In the genomic region with DNA sequence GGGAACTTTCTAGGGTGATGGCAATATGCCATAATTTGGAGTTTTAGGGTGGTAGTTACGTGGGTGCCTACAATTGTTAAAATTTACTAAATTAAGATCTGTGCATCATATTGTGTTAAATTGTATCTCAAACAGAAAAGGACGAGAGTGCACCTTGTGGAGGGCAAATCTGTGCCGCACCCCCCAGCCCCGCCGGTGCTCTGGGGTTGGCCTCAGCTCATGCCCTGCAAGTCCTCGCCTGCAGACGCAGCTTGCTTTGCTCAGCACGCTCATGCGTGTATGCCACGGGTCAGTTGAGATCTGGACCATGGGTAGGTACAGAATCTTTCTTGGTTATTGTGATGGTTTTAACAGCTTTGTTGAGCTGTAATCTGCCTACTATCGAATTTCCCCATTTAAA, we compare ENCODE assay signal across 27 cellular contexts. TPM values are rescaled to one million over a fixed set of nuclear protein-coding genes. Genes with fewer than 3 reads are reported as not detected.
"Had no signal": no experiment of that assay in that cellular context is flagged by ENCODE, and none has a peak within 500 bp of the region (broad histone marks: within the 10 kb centered on the region; RNA-seq: fewer than 3 reads in every experiment).

No MANE protein-coding gene starts in this region.

- H3K4me3 ChIP-seq: colonic mucosa, hepatocyte, lower lobe of right lung, neural progenitor cell, right lobe of liver, testis, vagina had no signal

- H3K27ac ChIP-seq: colonic mucosa, epithelial cell of prostate, hepatocyte, lower lobe of right lung, neural progenitor cell, right lobe of liver, testis, vagina had no signal

- H3K36me3 Mint-ChIP-seq: natural killer cell; neural progenitor cell; stimulated activated naive B cell treated with anti-CD40 and anti-IgM and Interleukin-4, amounts not matched to agents 10 μg/mL and 1 μg/mL and 100 μg/mL, for 72 hours; type B pancreatic cell had no signal

- H3K27me3 Mint-ChIP-seq: stimulated activated naive B cell treated with anti-CD40 and anti-IgM and Interleukin-4, amounts not matched to agents 10 μg/mL and 1 μg/mL and 100 μg/mL, for 72 hours had no signal

- H3K4me1 Mint-ChIP-seq: natural killer cell; neural progenitor cell; stimulated activated naive B cell treated with anti-CD40 and anti-IgM and Interleukin-4, amounts not matched to agents 10 μg/mL and 1 μg/mL and 100 μg/mL, for 72 hours had no signal

- H3K27ac Mint-ChIP-seq: activated T-helper 1 cell treated with anti-CD3 and anti-CD28 coated beads, Interleukin-12 subunit alpha, Interleukin-12 subunit beta, Interleukin-2, Interleukin-4 antibody, amounts not matched to agents 30 ng/mL and 10 ng/mL and 1 ng/mL, durations not matched to agents 14 hours and 24 hours and 36 hours; natural killer cell; neural progenitor cell; stimulated activated naive B cell treated with anti-CD40 and anti-IgM and Interleukin-4, amounts not matched to agents 10 μg/mL and 1 μg/mL and 100 μg/mL, for 72 hours; T-helper 2 cell treated with Interferon-gamma antibody and Interleukin-4, amounts not matched to agents 5 μg/mL and 100 μg/mL, for 36 hours; type B pancreatic cell had no signal

- H3K9me3 Mint-ChIP-seq: activated T-helper 1 cell treated with anti-CD3 and anti-CD28 coated beads, Interleukin-12 subunit alpha, Interleukin-12 subunit beta, Interleukin-2, Interleukin-4 antibody, amounts not matched to agents 30 ng/mL and 10 ng/mL and 1 ng/mL, durations not matched to agents 14 hours and 24 hours and 36 hours; natural killer cell; neural progenitor cell; T-helper 2 cell treated with Interferon-gamma antibody and Interleukin-4, amounts not matched to agents 5 μg/mL and 100 μg/mL, for 36 hours had no signal

- H3K36me3 ChIP-seq: colonic mucosa, lower lobe of right lung, neural progenitor cell, right lobe of liver, vagina had no signal

- H3K27me3 ChIP-seq: colonic mucosa, hepatocyte, neural progenitor cell, right lobe of liver, testis, vagina had no signal

- H3K9me3 ChIP-seq: colonic mucosa, lower lobe of right lung, right lobe of liver, testis, vagina had no signal

- H3K4me3 Mint-ChIP-seq: activated T-helper 1 cell treated with anti-CD3 and anti-CD28 coated beads, Interleukin-12 subunit alpha, Interleukin-12 subunit beta, Interleukin-2, Interleukin-4 antibody, amounts not matched to agents 30 ng/mL and 10 ng/mL and 1 ng/mL, durations not matched to agents 14 hours and 24 hours and 36 hours; natural killer cell; neural progenitor cell; stimulated activated naive B cell treated with anti-CD40 and anti-IgM and Interleukin-4, amounts not matched to agents 10 μg/mL and 1 μg/mL and 100 μg/mL, for 72 hours; T-helper 2 cell treated with Interferon-gamma antibody and Interleukin-4, amounts not matched to agents 5 μg/mL and 100 μg/mL, for 36 hours; type B pancreatic cell had no signal

- DNase-seq: activated CD4-positive, alpha-beta T cell treated with anti-CD3 and anti-CD28 coated beads for 4 hours; activated CD4-positive, alpha-beta T cell treated with anti-CD3 and anti-CD28 coated beads, Interleukin-2, amount 50 U/mL, for 4 hours; activated gamma-delta T cell treated with Interleukin-2 at 50 U/mL for 16 hours; activated naive CD4-positive, alpha-beta T cell treated with anti-CD3 and anti-CD28 coated beads, Interleukin-2, amount 50 U/mL, for 16 hours; activated T-cell treated with anti-CD3 and anti-CD28 coated beads, Interleukin-2, amount 50 U/mL, for 1 hour; anterior cingulate cortex; colonic mucosa; effector CD8-positive, alpha-beta T cell; lower lobe of right lung; mesenchymal stem cell; natural killer cell; small intestine; stimulated activated CD4-positive, alpha-beta T cell treated with anti-CD3 and anti-CD28 coated beads, Interleukin-15, amount 100 ng/mL, for 24 hours; stimulated activated CD4-positive, alpha-beta T cell treated with anti-CD3 and anti-CD28 coated beads, Interleukin-2, amount 100 ng/mL, for 24 hours; stimulated activated naive B cell treated with anti-CD40 and anti-IgM and Interleukin-4, amounts not matched to agents 10 μg/mL and 1 μg/mL and 100 μg/mL, for 72 hours; testis had no signal

- ATAC-seq: lower lobe of right lung; natural killer cell; right lobe of liver; stimulated activated naive B cell treated with anti-CD40 and anti-IgM and Interleukin-4, amounts not matched to agents 10 μg/mL and 1 μg/mL and 100 μg/mL, for 72 hours had no signal

- H3K4me1 ChIP-seq: colonic mucosa, lower lobe of right lung, neural progenitor cell, right lobe of liver, testis, vagina had no signal

RNA-seq across cellular contexts. Expression of a gene that starts 33.7 kb away (rescaled TPM):
- total RNA-seq: activated T-helper 1 cell treated with anti-CD3 and anti-CD28 coated beads, Interleukin-12 subunit alpha, Interleukin-12 subunit beta, Interleukin-2, Interleukin-4 antibody, amounts not matched to agents 30 ng/mL and 10 ng/mL and 1 ng/mL, durations not matched to agents 14 hours and 24 hours and 36 hours; bronchial epithelial cell; dermis microvascular lymphatic vessel endothelial cell; hepatocyte had no signal
- polyA plus RNA-seq: hepatocyte, keratinocyte had no signal
